Comparison of ENCODE assay signal across 8 cellular contexts in the genomic region with DNA sequence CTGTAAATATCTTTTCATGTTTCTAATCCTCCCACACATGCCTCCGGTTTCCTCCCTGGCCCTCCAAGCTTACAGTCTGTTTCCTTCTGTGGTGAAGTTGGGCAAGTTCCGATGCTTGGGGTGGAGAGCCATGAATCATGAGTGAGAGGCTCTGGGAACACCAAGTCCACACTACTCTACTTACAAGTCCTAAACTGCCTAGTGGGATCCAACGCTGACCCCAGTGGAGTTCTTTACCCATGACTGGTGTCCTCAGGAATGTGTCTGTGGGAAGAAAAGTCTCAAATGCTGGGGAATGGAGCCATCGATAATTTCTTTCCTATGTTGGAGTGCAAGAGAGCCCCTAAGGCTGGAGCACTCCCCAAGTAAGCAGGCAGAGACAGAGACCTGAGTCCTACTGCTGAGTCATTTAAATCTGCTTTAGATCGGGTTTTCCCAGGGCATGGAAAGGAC.
DNase-seq lines count a peak whose midpoint lies in the region; ATAC-seq and TF ChIP-seq lines count a peak whose summit lies in the region.

No MANE protein-coding gene starts in this region.

- no peak for TF ChIP-seq CTCF in CD4-positive, alpha-beta T cell (IDR thresholded peaks at IDR 0.05)

- ATAC-seq in CD4-positive, alpha-beta T cell (ENCODE audit: poor library complexity): no peak
- no peak for ATAC-seq in GM18858 (IDR thresholded peaks at IDR 0.05; ENCODE audit: unreplicated experiment)

- peak; percentile 94 for DNase-seq in AML-193 (lab: John Stamatoyannopoulos, UW)
- DNase-seq in RPMI7951 (ENCODE audit: low read depth): peak; percentile 100
- DNase-seq in dedifferentiated amniotic fluid mesenchymal stem cell (ENCODE audit: extremely low spot score): peak; percentile 95
- DNase-seq in non-pigmented ciliary epithelial cell (ENCODE audit: low read depth): peak; percentile 100
- no peak for DNase-seq in CD4-positive, alpha-beta T cell
- DNase-seq in retina: no peak
- no peak for DNase-seq in globus pallidus (ENCODE audit: low spot score)

- no peaks in the 10 kb centered on the region for H3K9me3 Mint-ChIP-seq in CD4-positive, alpha-beta T cell

- no peak overlapping the region for H3K27ac ChIP-seq in CD4-positive, alpha-beta T cell (ENCODE audit: low read depth, low read length)

- intact Hi-C loops in CD4-positive, alpha-beta T cell (cut with DNase I, micrococcal nuclease): no loop called here

- no peaks in the 10 kb centered on the region for H3K27me3 ChIP-seq in CD4-positive, alpha-beta T cell (ENCODE audit: control insufficient read depth, insufficient read depth, low read length)

- POLR2A ChIA-PET in CD4-positive, alpha-beta T cell (lab: Charles Lee): interaction anchor here (0.7 to 2.2 kb wide), 11 partner anchors 8 to 291 kb away, joined by 3 to 8 read pairs (median 4); a partner anchor contains a TSS

- H3K4me1 Mint-ChIP-seq in CD4-positive, alpha-beta T cell (ENCODE audit: low read depth): peaks cover 11% of the 10 kb centered on the region

- no peaks in the 10 kb centered on the region for H3K9me3 ChIP-seq in CD4-positive, alpha-beta T cell (ENCODE audit: control insufficient read depth, low read length)

- H3K27me3 Mint-ChIP-seq in CD4-positive, alpha-beta T cell: no peaks in the 10 kb centered on the region

- H3K4me3 Mint-ChIP-seq in CD4-positive, alpha-beta T cell: no peak overlapping the region

- H3K36me3 Mint-ChIP-seq in CD4-positive, alpha-beta T cell (ENCODE audit: low read depth): no peaks in the 10 kb centered on the region

- no peak overlapping the region for H3K27ac Mint-ChIP-seq in CD4-positive, alpha-beta T cell

- CTCF ChIA-PET in CD4-positive, alpha-beta T cell (lab: Charles Lee): interaction anchor here (0.5 kb wide), 1 partner anchor 35 kb away, joined by 3 read pairs; no protein-coding TSS in a partner anchor

Comparison
In these comparisons a context has a peak if more than half of its experiments do, and no peak if none do; other contexts are left out.
1. DNase-seq: peak in AML-193 (2 of 2), RPMI7951 (single experiment), dedifferentiated amniotic fluid mesenchymal stem cell (single experiment) and non-pigmented ciliary epithelial cell (single experiment); none in CD4-positive, alpha-beta T cell (0 of 10), retina (single experiment) and globus pallidus (single experiment).